Comparison of ENCODE assay signal across 28 cellular contexts in genomic region chr12:74015118-74015517, GRCh38.
"Had no signal": no experiment of that assay in that cellular context is flagged by ENCODE, and none has a peak within 500 bp of the region (broad histone marks: within the 10 kb centered on the region; RNA-seq: fewer than 3 reads in every experiment).

No MANE protein-coding gene starts in this region.

- H3K27me3 ChIP-seq: colonic mucosa, dorsolateral prefrontal cortex, esophagus muscularis mucosa, esophagus squamous epithelium, foreskin keratinocyte, gastrocnemius medialis, gastroesophageal sphincter, heart left ventricle, heart right ventricle had no signal

- H3K27ac ChIP-seq: colonic mucosa, coronary artery, dorsolateral prefrontal cortex, epithelial cell of prostate, esophagus muscularis mucosa, esophagus squamous epithelium, foreskin keratinocyte, gastrocnemius medialis, gastroesophageal sphincter, heart left ventricle, heart right ventricle had no signal

- H3K9me3 ChIP-seq: colonic mucosa, esophagus muscularis mucosa, esophagus squamous epithelium, gastrocnemius medialis, gastroesophageal sphincter, heart left ventricle, heart right ventricle had no signal

- FAIRE-seq: colon, endometrium, endothelial cell of umbilical vein, frontal cortex had no signal

- ATAC-seq: effector memory CD8-positive, alpha-beta T cell; esophagus mucosa; foreskin keratinocyte; gastrocnemius medialis; gastroesophageal sphincter; heart left ventricle; heart right ventricle had no signal

- H3K36me3 ChIP-seq: colonic mucosa, esophagus muscularis mucosa, esophagus squamous epithelium, gastrocnemius medialis, gastroesophageal sphincter, heart left ventricle, heart right ventricle had no signal

- H3K4me1 ChIP-seq: colonic mucosa, esophagus muscularis mucosa, esophagus squamous epithelium, foreskin keratinocyte, gastrocnemius medialis, gastroesophageal sphincter, heart left ventricle, heart right ventricle had no signal

- H3K4me3 ChIP-seq: colonic mucosa, coronary artery, dorsolateral prefrontal cortex, esophagus muscularis mucosa, esophagus squamous epithelium, gastrocnemius medialis, gastroesophageal sphincter, heart left ventricle, heart right ventricle had no signal

- DNase-seq: colonic mucosa; cortex of kidney; dermis blood vessel endothelial cell; dorsolateral prefrontal cortex; effector CD4-positive, alpha-beta T cell; effector CD8-positive, alpha-beta T cell; effector memory CD4-positive, alpha-beta T cell; effector memory CD8-positive, alpha-beta T cell; endodermal cell; erythroblast; esophagus squamous epithelium; foreskin fibroblast; foreskin keratinocyte; foreskin melanocyte; gastrocnemius medialis; glutamatergic neuron; head of caudate nucleus; heart left ventricle; heart right ventricle had no signal
